ENCODE assay signal across 8 cellular contexts in the genomic region with DNA sequence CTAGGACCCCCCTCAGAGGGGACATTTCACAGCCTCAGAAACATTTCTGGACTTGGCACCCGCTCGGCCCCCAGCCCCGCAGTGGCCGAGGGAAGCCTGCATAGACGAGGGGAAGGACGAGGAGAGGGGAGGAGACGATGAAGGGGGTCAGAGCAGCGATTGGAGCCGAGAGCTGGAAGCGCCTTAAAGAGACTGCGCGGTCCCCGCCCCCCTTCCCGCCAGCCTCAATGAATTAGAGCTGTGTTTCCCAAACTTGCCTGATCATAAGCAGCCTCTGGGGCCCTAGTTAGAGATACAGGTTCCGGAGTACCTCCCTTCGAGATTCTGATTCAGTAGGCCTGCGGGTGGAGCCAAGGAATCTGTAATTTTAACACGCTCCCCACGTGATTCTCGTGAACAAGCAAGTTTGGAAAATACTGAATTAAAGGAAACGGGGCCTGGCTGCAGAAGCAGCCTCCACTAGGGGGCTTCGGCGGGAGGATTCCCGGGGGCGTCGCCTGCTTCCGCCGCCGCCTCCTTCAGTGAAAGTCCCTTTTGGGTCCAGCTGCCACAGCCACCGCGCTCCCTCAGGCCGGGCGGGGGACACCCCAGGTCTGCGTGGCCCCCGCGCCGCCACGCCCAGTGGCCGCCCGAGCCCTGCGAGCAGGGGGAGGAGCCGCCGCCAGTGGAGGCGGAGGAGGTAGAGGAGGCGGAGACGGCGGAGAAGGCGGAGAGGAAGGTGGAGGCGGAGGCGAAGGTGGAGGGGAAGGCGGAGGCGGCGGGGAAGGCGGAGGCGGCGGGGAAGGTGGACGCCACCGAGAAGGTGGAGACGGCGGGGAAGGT. TPM values are rescaled to one million over a fixed set of nuclear protein-coding genes. Genes with fewer than 3 reads are reported as not detected.
A peak's percentile ranks its signal among the peaks of the same experiment; 100 is the strongest.
DNase-seq lines count a peak whose midpoint lies in the region; FAIRE-seq and TF ChIP-seq lines count a peak whose summit lies in the region.

A gene (plus strand): TSS at position 651 of the 822 bp plus-strand sequence. CDS start 824 bp downstream, outside the sequence.

- no peaks in the 10 kb centered on the region for H3K4me1 ChIP-seq in neutrophil (ENCODE audit: control insufficient read depth in 1 of 2, insufficient read depth in 1 of 2, low read depth in 1 of 2, low read length in 1 of 2)

- H3K27me3 ChIP-seq in H7 (ENCODE audit: control insufficient read depth, insufficient read depth, low read length) (no peaks in the 10 kb centered on the region; the same call in 1 of the 2 replicates), neutrophil (peaks cover 10% of the 10 kb centered on the region)

- DNase-seq in G401 (ENCODE audit: low spot score) (peak; percentile 82), H7 (peak; percentile 83), LoVo (ENCODE audit: low spot score) (peak; percentile 69), SHP77 treated with DMSO at 0.1 percent for 48 hours (lab: John Stamatoyannopoulos, UW) (peak; percentile 59), frontal cortex (ENCODE audit: low spot score in 2 of 2) (peak; percentile 58 to 63), substantia nigra (lab: John Stamatoyannopoulos, UW) (peak; percentile 8 to 85 (median 63))
- DNase-seq in activated naive CD4-positive, alpha-beta T cell (lab: John Stamatoyannopoulos, UW): peak; percentile 15 to 75 (median 35)

- H3K27ac ChIP-seq in neutrophil (no peak within 1 kb of the TSS), substantia nigra (ENCODE audit: low read depth, low read length, poor library complexity, severe bottlenecking) (peak within 1 kb of the TSS; percentile 82)

- no peak for TF ChIP-seq CTCF in neutrophil (IDR thresholded peaks at IDR 0.05)

- H3K4me3 ChIP-seq in H7 (ENCODE audit: insufficient read depth, low read depth, low read length): peak within 1 kb of the TSS; percentile 66
- peak within 1 kb of the TSS; percentile 58 to 65 for H3K4me3 ChIP-seq in neutrophil (ENCODE audit: low read depth in 1 of 2, low read length in 1 of 2)

- H3K36me3 ChIP-seq in H7 (replicated peaks; ENCODE audit: control insufficient read depth, insufficient read depth, low read length) (no peaks in the 10 kb centered on the region), neutrophil (no peaks in the 10 kb centered on the region)

- no peak for FAIRE-seq in frontal cortex (lab: Jason Lieb, UNC)

- in situ Hi-C loops in G401 (cut with HindIII; ENCODE audit: low sequenced_read_pairs): no loop called here

- H3K9me3 ChIP-seq in neutrophil: no peaks in the 10 kb centered on the region

RNA-seq across cellular contexts. Expression of the gene that starts here (rescaled TPM):
- total RNA-seq in G401 (2014; rRNA removed; shearing (Covaris generic)): 0.44 and 1.4 TPM in 2 replicates
- total RNA-seq in H7 (2014; rRNA removed; shearing (Covaris generic)): 2.5 and 4.1 TPM in 2 replicates
- 15.9 TPM for total RNA-seq in frontal cortex
